Comparison of ENCODE assay signal across 9 cellular contexts in the genomic region with DNA sequence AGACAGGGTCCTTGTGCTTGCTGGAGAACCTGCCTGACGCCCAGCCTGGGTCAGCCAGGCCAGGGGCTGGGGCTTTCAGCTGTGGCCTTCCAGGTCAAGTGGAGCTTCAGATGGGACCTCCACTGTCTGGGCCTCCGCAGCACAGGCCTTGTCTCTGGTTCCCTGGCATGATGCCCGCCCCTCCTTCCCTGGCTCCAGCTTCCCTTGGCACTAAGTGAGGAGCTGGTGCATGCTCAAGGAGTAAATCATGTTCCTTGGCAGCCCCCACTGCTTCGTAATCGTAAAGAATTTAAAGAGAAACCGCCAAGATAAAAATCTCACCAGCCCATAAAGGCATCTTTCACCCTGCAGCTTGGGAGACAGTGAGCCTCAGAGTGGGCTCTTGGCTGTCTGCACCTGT. TPM values are rescaled to one million over a fixed set of nuclear protein-coding genes. Genes with fewer than 3 reads are reported as not detected.
DNase-seq lines count a peak whose midpoint lies in the region; ATAC-seq and TF ChIP-seq lines count a peak whose summit lies in the region.
"Had no signal": no experiment of that assay in that cellular context is flagged by ENCODE, and none has a peak within 500 bp of the region (broad histone marks: within the 10 kb centered on the region; RNA-seq: fewer than 3 reads in every experiment).

No MANE protein-coding gene starts in this region.

- no peak for ATAC-seq in GM21825 (IDR thresholded peaks at IDR 0.05; ENCODE audit: unreplicated experiment)

- CTCF ChIA-PET in activated CD4-positive, alpha-beta memory T cell treated with anti-CD3 and anti-CD28 coated beads, Interleukin-2, amount 10 ng/mL, durations not matched to agents 7 days and 5 days (lab: Charles Lee): no interaction called here

- no peaks in the 10 kb centered on the region for H3K27me3 ChIP-seq in prostate gland (replicated peaks; ENCODE audit: insufficient read depth)

- no peaks in the 10 kb centered on the region for H3K36me3 Mint-ChIP-seq in activated CD4-positive, alpha-beta memory T cell treated with anti-CD3 and anti-CD28 coated beads, Interleukin-2, amount 10 ng/mL, durations not matched to agents 7 days and 5 days (ENCODE audit: low read depth)

- H3K27me3 Mint-ChIP-seq in activated CD4-positive, alpha-beta memory T cell treated with anti-CD3 and anti-CD28 coated beads, Interleukin-2, amount 10 ng/mL, durations not matched to agents 7 days and 5 days: no peaks in the 10 kb centered on the region

- H3K4me1 ChIP-seq in prostate gland (replicated peaks): peaks cover 50% of the 10 kb centered on the region

- peak overlapping the region; percentile 75 to 83 for H3K27ac ChIP-seq in prostate gland

- H3K4me1 Mint-ChIP-seq in activated CD4-positive, alpha-beta memory T cell treated with anti-CD3 and anti-CD28 coated beads, Interleukin-2, amount 10 ng/mL, durations not matched to agents 7 days and 5 days: no peaks in the 10 kb centered on the region

- 6% methylated on average over 6 of the region's 6 CpGs for WGBS in prostate gland

- TF ChIP-seq CTCF in fibroblast of villous mesenchyme (IDR thresholded peaks at IDR 0.05; ENCODE audit: insufficient read depth, low read depth, low read length) (no peak), prostate gland (IDR thresholded peaks at IDR 0.05) (no peak)

- no peaks in the 10 kb centered on the region for H3K9me3 ChIP-seq in prostate gland

- H3K4me3 Mint-ChIP-seq in activated CD4-positive, alpha-beta memory T cell treated with anti-CD3 and anti-CD28 coated beads, Interleukin-2, amount 10 ng/mL, durations not matched to agents 7 days and 5 days: no peak overlapping the region

- no peaks in the 10 kb centered on the region for H3K9me3 Mint-ChIP-seq in activated CD4-positive, alpha-beta memory T cell treated with anti-CD3 and anti-CD28 coated beads, Interleukin-2, amount 10 ng/mL, durations not matched to agents 7 days and 5 days

- TF ChIP-seq POLR2A in prostate gland (IDR thresholded peaks at IDR 0.05): peak; percentile 9

- no peaks in the 10 kb centered on the region for H3K36me3 ChIP-seq in prostate gland

- intact Hi-C loops in prostate gland (cut with DNase I): no loop called here

- H3K4me3 ChIP-seq in fibroblast of villous mesenchyme (ENCODE audit: low read depth, low read length): no peak overlapping the region
- no peak overlapping the region for H3K4me3 ChIP-seq in prostate gland

- H3K27ac Mint-ChIP-seq in activated CD4-positive, alpha-beta memory T cell treated with anti-CD3 and anti-CD28 coated beads, Interleukin-2, amount 10 ng/mL, durations not matched to agents 7 days and 5 days: no peak overlapping the region

- POLR2A ChIA-PET in activated CD4-positive, alpha-beta memory T cell treated with anti-CD3 and anti-CD28 coated beads, Interleukin-2, amount 10 ng/mL, durations not matched to agents 7 days and 5 days (lab: Charles Lee): no interaction called here

- DNase-seq in AG20443 (ENCODE audit: low spot score): peak; percentile 94
- DNase-seq in RPMI7951 (ENCODE audit: low read depth): peak; percentile 83
- DNase-seq in fibroblast of villous mesenchyme (ENCODE audit: low read depth): peak; percentile 52
- DNase-seq in prostate gland (ENCODE audit: low spot score): peak; percentile 99
- DNase-seq in NCI-H2227 (lab: John Stamatoyannopoulos, UW; ENCODE audit: unreplicated experiment): no peak
- DNase-seq in midbrain (lab: John Stamatoyannopoulos, UW): no peak
- DNase-seq in activated CD4-positive, alpha-beta memory T cell treated with anti-CD3 and anti-CD28 coated beads, Interleukin-2, amount 10 ng/mL, durations not matched to agents 7 days and 5 days: no peak
- DNase-seq: effector CD8-positive, alpha-beta T cell had no signal

RNA-seq across cellular contexts. Expression of a gene that starts 8.9 kb away (rescaled TPM):
- total RNA-seq in RPMI7951 (2014; rRNA removed; shearing (Covaris generic)): 1.5 and 1.9 TPM in 2 replicates
- total RNA-seq in fibroblast of villous mesenchyme (0.32 and 0.86 TPM in 2 replicates), prostate gland (10 to 100 TPM; 43.3 to 71.8 TPM)
- total RNA-seq in activated CD4-positive, alpha-beta memory T cell treated with anti-CD3 and anti-CD28 coated beads, Interleukin-2, amount 10 ng/mL, durations not matched to agents 7 days and 5 days: under 1 TPM in 1 of 2 experiments, not detected in 1; 0.15 TPM

RNA-seq across cellular contexts. Expression of a gene that starts 27.4 kb away (rescaled TPM):
- not detected in 2 replicates for total RNA-seq in RPMI7951 (2014; rRNA removed; shearing (Covaris generic))
- not detected in 2 replicates for total RNA-seq in fibroblast of villous mesenchyme
- not detected for total RNA-seq in prostate gland
- not detected for total RNA-seq in activated CD4-positive, alpha-beta memory T cell treated with anti-CD3 and anti-CD28 coated beads, Interleukin-2, amount 10 ng/mL, durations not matched to agents 7 days and 5 days

RNA-seq across cellular contexts. Expression of a gene that starts 41.0 kb away (rescaled TPM):
- total RNA-seq in RPMI7951 (2014; rRNA removed; shearing (Covaris generic)): not detected in 2 replicates
- total RNA-seq in fibroblast of villous mesenchyme (not detected in 2 replicates), prostate gland (1 to 10 TPM in 1 of 2 donors, under 1 TPM in 1; 0.41 to 4.0 TPM)
- not detected for total RNA-seq in activated CD4-positive, alpha-beta memory T cell treated with anti-CD3 and anti-CD28 coated beads, Interleukin-2, amount 10 ng/mL, durations not matched to agents 7 days and 5 days

Comparison
In these comparisons a context has a peak if more than half of its experiments do, and no peak if none do; other contexts are left out.
1. DNase-seq: peak in AG20443 (single experiment), RPMI7951 (single experiment), fibroblast of villous mesenchyme (single experiment) and prostate gland (single experiment); none in NCI-H2227 (single experiment), midbrain (single experiment) and activated CD4-positive, alpha-beta memory T cell treated with anti-CD3 and anti-CD28 coated beads, Interleukin-2, amount 10 ng/mL, durations not matched to agents 7 days and 5 days (single experiment).
2. RNA of a gene that starts 8.9 kb away (total RNA-seq): 43.3 to 71.8 TPM in prostate gland; 1.5 to 1.9 TPM in RPMI7951, 0.32 to 0.86 TPM in fibroblast of villous mesenchyme and 0.15 TPM in activated CD4-positive, alpha-beta memory T cell treated with anti-CD3 and anti-CD28 coated beads, Interleukin-2, amount 10 ng/mL, durations not matched to agents 7 days and 5 days; every median in the first group is over 10 times any median in the second.